ENCODE assay signal across 21 cellular contexts in genomic region chr14:97710726-97711125, GRCh38.
DNase-seq lines count a peak whose midpoint lies in the region; ATAC-seq and TF ChIP-seq lines count a peak whose summit lies in the region.
"Had no signal": no experiment of that assay in that cellular context is flagged by ENCODE, and none has a peak within 500 bp of the region (broad histone marks: within the 10 kb centered on the region; RNA-seq: fewer than 3 reads in every experiment).

No MANE protein-coding gene starts in this region.

- peaks cover 10% of the 10 kb centered on the region for H3K9me3 Mint-ChIP-seq in activated CD4-positive, alpha-beta T cell treated with anti-CD3 and anti-CD28 coated beads, Interleukin-2, amount 10 ng/mL, durations not matched to agents 7 days and 5 days
- H3K9me3 Mint-ChIP-seq in immature natural killer cell: no peaks in the 10 kb centered on the region

- H3K79me2 ChIP-seq in DND-41 (ENCODE audit: insufficient read depth, low read length): peaks cover 5% of the 10 kb centered on the region; the same call in 1 of the 2 replicates

- peaks cover 63% of the 10 kb centered on the region for H3K4me1 Mint-ChIP-seq in activated CD4-positive, alpha-beta T cell treated with anti-CD3 and anti-CD28 coated beads, Interleukin-2, amount 10 ng/mL, durations not matched to agents 7 days and 5 days
- H3K4me1 Mint-ChIP-seq in immature natural killer cell: peaks cover 55 to 57% of the 10 kb centered on the region in 2 donors

- no peaks in the 10 kb centered on the region for H3K9me3 ChIP-seq in DND-41 (ENCODE audit: insufficient read depth, low read length, severe bottlenecking)
- H3K9me3 ChIP-seq: HAP-1 had no signal

- TF ChIP-seq CTCF in DND-41 (IDR thresholded peaks at IDR 0.05; ENCODE audit: borderline replicate concordance, extremely low read depth, low read length, poor library complexity, severe bottlenecking): no peak

- H2AFZ ChIP-seq in DND-41 (ENCODE audit: low read depth, low read length): no peak overlapping the region
- H2AFZ ChIP-seq: PC-9 had no signal

- peaks cover 87% of the 10 kb centered on the region for H3K4me1 ChIP-seq in DND-41 (ENCODE audit: insufficient read depth, low read length)
- H3K4me1 ChIP-seq: HAP-1, SJSA1 had no signal

- no peaks in the 10 kb centered on the region for H4K20me1 ChIP-seq in DND-41 (ENCODE audit: insufficient read depth, low read length)

- no peak overlapping the region for H3K4me3 ChIP-seq in DND-41 (ENCODE audit: low read depth in 1 of 2, low read length in 2 of 2)
- H3K4me3 ChIP-seq: HAP-1, PC-9, SJSA1 had no signal

- no peak for ATAC-seq in DND-41 (ENCODE audit: insufficient read depth, low read depth)
- ATAC-seq: HepG2 had no signal

- no peak for DNase-seq in activated CD4-positive, alpha-beta T cell treated with anti-CD3 and anti-CD28 coated beads, Interleukin-2, amount 10 ng/mL, durations not matched to agents 7 days and 5 days
- DNase-seq in activated CD4-positive, alpha-beta T cell treated with anti-CD3 and anti-CD28 coated beads for 1 hour: no peak
- peak; percentile 4 for DNase-seq in DND-41
- peak; percentile 49 for DNase-seq in SW480 (ENCODE audit: low spot score)
- DNase-seq in immature natural killer cell: no peak
- no peak for DNase-seq in activated CD8-positive, alpha-beta memory T cell treated with anti-CD3 and anti-CD28 coated beads for 24 hours
- no peak for DNase-seq in stimulated activated CD4-positive, alpha-beta T cell treated with anti-CD3 and anti-CD28 coated beads, Interleukin-15, amount 100 ng/mL, for 24 hours
- DNase-seq in NCI-H2081 treated with DMSO at 0.1 percent for 48 hours (lab: John Stamatoyannopoulos, UW): no peak
- DNase-seq: 8988T, Calu3, DMS53, KBM-7, MV-4-11, NCI-H1694 treated with DMSO at 0.1 percent for 48 hours, NCI-H2227 treated with DMSO at 0.1 percent for 48 hours, NCI-H524, PC-9 had no signal

- peak overlapping the region; percentile 43; the same call in 1 of the 2 replicates for H3K9ac ChIP-seq in DND-41 (ENCODE audit: low read depth, low read length)

- peak overlapping the region; percentile 97 for H3K27ac ChIP-seq in DND-41 (ENCODE audit: low read length)
- H3K27ac ChIP-seq: PC-9, SJSA1 had no signal

- H3K27me3 Mint-ChIP-seq in activated CD4-positive, alpha-beta T cell treated with anti-CD3 and anti-CD28 coated beads, Interleukin-2, amount 10 ng/mL, durations not matched to agents 7 days and 5 days: no peaks in the 10 kb centered on the region
- H3K27me3 Mint-ChIP-seq in immature natural killer cell (ENCODE audit: low read depth in 3 of 3): peaks cover 0 to 6% (median 3%) of the 10 kb centered on the region in 3 donors

- no peak overlapping the region for H3K4me3 Mint-ChIP-seq in activated CD4-positive, alpha-beta T cell treated with anti-CD3 and anti-CD28 coated beads, Interleukin-2, amount 10 ng/mL, durations not matched to agents 7 days and 5 days
- H3K4me3 Mint-ChIP-seq in immature natural killer cell: peak overlapping the region in 4 of 5 donors; percentile 12 to 75 (median 22)
- H3K4me3 Mint-ChIP-seq: CD14-positive monocyte had no signal

- peak overlapping the region; percentile 48; the same call in 1 of the 2 replicates for H3K4me2 ChIP-seq in DND-41 (ENCODE audit: insufficient read depth, low read length)
- H3K4me2 ChIP-seq: PC-9 had no signal

- POLR2A ChIA-PET in activated CD4-positive, alpha-beta T cell treated with anti-CD3 and anti-CD28 coated beads, Interleukin-2, amount 10 ng/mL, durations not matched to agents 7 days and 5 days (lab: Charles Lee): no interaction called here

- H3K27ac Mint-ChIP-seq in activated CD4-positive, alpha-beta T cell treated with anti-CD3 and anti-CD28 coated beads, Interleukin-2, amount 10 ng/mL, durations not matched to agents 7 days and 5 days: peak overlapping the region; percentile 58
- peak overlapping the region; percentile 37 to 75 (median 53) for H3K27ac Mint-ChIP-seq in immature natural killer cell
- H3K27ac Mint-ChIP-seq: CD14-positive monocyte had no signal

- H3K27me3 ChIP-seq in DND-41 (ENCODE audit: insufficient read depth, low read length, poor library complexity): no peaks in the 10 kb centered on the region
- H3K27me3 ChIP-seq: SJSA1 had no signal

- H3K36me3 ChIP-seq in DND-41 (ENCODE audit: insufficient read depth, low read length): no peaks in the 10 kb centered on the region
- H3K36me3 ChIP-seq: HAP-1, SJSA1 had no signal

- CTCF ChIA-PET in activated CD4-positive, alpha-beta T cell treated with anti-CD3 and anti-CD28 coated beads, Interleukin-2, amount 10 ng/mL, durations not matched to agents 7 days and 5 days (lab: Charles Lee): no interaction called here

- H3K36me3 Mint-ChIP-seq in activated CD4-positive, alpha-beta T cell treated with anti-CD3 and anti-CD28 coated beads, Interleukin-2, amount 10 ng/mL, durations not matched to agents 7 days and 5 days (ENCODE audit: low read depth): peaks cover 8% of the 10 kb centered on the region
- peaks cover 0 to 3% (median 0%) of the 10 kb centered on the region in 3 donors for H3K36me3 Mint-ChIP-seq in immature natural killer cell
- H3K36me3 Mint-ChIP-seq: CD14-positive monocyte had no signal

Comparison
In these comparisons a context has a peak if more than half of its experiments do, and no peak if none do; other contexts are left out.
1. DNase-seq: peak in DND-41 (single experiment) and SW480 (single experiment); none in activated CD4-positive, alpha-beta T cell treated with anti-CD3 and anti-CD28 coated beads, Interleukin-2, amount 10 ng/mL, durations not matched to agents 7 days and 5 days (single experiment), activated CD4-positive, alpha-beta T cell treated with anti-CD3 and anti-CD28 coated beads for 1 hour (single experiment), immature natural killer cell (0 of 3), activated CD8-positive, alpha-beta memory T cell treated with anti-CD3 and anti-CD28 coated beads for 24 hours (single experiment), stimulated activated CD4-positive, alpha-beta T cell treated with anti-CD3 and anti-CD28 coated beads, Interleukin-15, amount 100 ng/mL, for 24 hours (single experiment) and NCI-H2081 treated with DMSO at 0.1 percent for 48 hours (single experiment).